ENCODE assay signal across 1 cellular context in genomic region chr22:38481162-38481870, GRCh38.
TF ChIP-seq lines count a peak whose summit lies in the region.

No MANE protein-coding gene starts in this region.

TF ChIP-seq in GM12878, 131 proteins besides CTCF, POLR2A, EP300 and RAD21:
- peak; percentile 31 for TF ChIP-seq BCL3 (IDR thresholded peaks at IDR 0.05; ENCODE audit: borderline replicate concordance, insufficient read depth, low read depth, low read length, poor library complexity, severe bottlenecking)
- TF ChIP-seq ZNF384 (IDR thresholded peaks at IDR 0.05; ENCODE audit: borderline replicate concordance, low read depth, low read length), result no peak
- TF ChIP-seq JUND (IDR thresholded peaks at IDR 0.05; ENCODE audit: low read depth, low read length), result no peak
- TF ChIP-seq IRF3 (IDR thresholded peaks at IDR 0.05), result no peak
- TF ChIP-seq TCF3 (IDR thresholded peaks at IDR 0.05; ENCODE audit: borderline replicate concordance, insufficient read depth, low read depth, low read length), result no peak
- no peak for TF ChIP-seq ZBED1 (IDR thresholded peaks at IDR 0.05; ENCODE audit: borderline replicate concordance)
- no peak for TF ChIP-seq CHD2 (IDR thresholded peaks at IDR 0.05; ENCODE audit: borderline replicate concordance, low read depth, low read length)
- no peak for TF ChIP-seq PAX5 (IDR thresholded peaks at IDR 0.05; ENCODE audit: borderline replicate concordance, low read depth, low read length)
- TF ChIP-seq GABPA (IDR thresholded peaks at IDR 0.05; ENCODE audit: low read depth), result no peak
- TF ChIP-seq KAT2A (conservative IDR thresholded peaks at IDR 0.05; ENCODE audit: control insufficient read depth, low read depth, low read length), result no peak
- no peak for TF ChIP-seq RELB (IDR thresholded peaks at IDR 0.05; ENCODE audit: low read depth)
- no peak for TF ChIP-seq EED (IDR thresholded peaks at IDR 0.05; ENCODE audit: low read depth)
- TF ChIP-seq MEF2B (IDR thresholded peaks at IDR 0.05; ENCODE audit: partially characterized antibody, poor library complexity, severe bottlenecking), result no peak
- TF ChIP-seq IKZF2 (IDR thresholded peaks at IDR 0.05), result no peak
- 0 out of 2 replicates have a peak, but pooled peaks have one; percentile 66 for TF ChIP-seq PML (IDR thresholded peaks at IDR 0.05; ENCODE audit: low read length)
- TF ChIP-seq POU2F2 (IDR thresholded peaks at IDR 0.05; ENCODE audit: borderline replicate concordance, low read depth, low read length), result 0 out of 3 replicates have a peak, but pooled peaks have one; percentile 8
- TF ChIP-seq NR2F1 (conservative IDR thresholded peaks at IDR 0.05), result no peak
- TF ChIP-seq ZNF24 (IDR thresholded peaks at IDR 0.05), result no peak
- TF ChIP-seq PKNOX1 (IDR thresholded peaks at IDR 0.05), result no peak
- no peak for TF ChIP-seq ZNF687 (IDR thresholded peaks at IDR 0.05)
- no peak for TF ChIP-seq IKZF1 (conservative IDR thresholded peaks at IDR 0.05)
TF ChIP-seq in GM12878: peak in this region for 3.
